Comparison of ENCODE assay signal across 1 cellular context in genomic region chr10:132398566-132398991, GRCh38.
TF ChIP-seq lines count a peak whose summit lies in the region.

No MANE protein-coding gene starts in this region.

TF ChIP-seq in SK-N-SH, 30 proteins besides CTCF, POLR2A, EP300 and RAD21 (continued from another document):
- TF ChIP-seq REST (IDR thresholded peaks at IDR 0.05; ENCODE audit: low read depth, low read length) (no peak), YY1 (IDR thresholded peaks at IDR 0.05; ENCODE audit: low read depth) (no peak), MAX (IDR thresholded peaks at IDR 0.05; ENCODE audit: low read depth) (no peak), CHD2 (IDR thresholded peaks at IDR 0.05; ENCODE audit: low read length, partially characterized antibody) (no peak), NFIC (IDR thresholded peaks at IDR 0.05; ENCODE audit: borderline replicate concordance) (no peak), IRF3 (IDR thresholded peaks at IDR 0.05; ENCODE audit: low read depth, low read length) (no peak), TAF1 (IDR thresholded peaks at IDR 0.05; ENCODE audit: borderline replicate concordance, low read depth, low read length) (no peak)
